ENCODE assay signal across 1 cellular context in genomic region chr7:140774371-140774770, GRCh38.
TF ChIP-seq lines count a peak whose summit lies in the region.

No MANE protein-coding gene starts in this region.

TF ChIP-seq in H1, 55 proteins besides CTCF, POLR2A, EP300 and RAD21 (continued from another document):
- TF ChIP-seq GABPA (IDR thresholded peaks at IDR 0.05; ENCODE audit: borderline replicate concordance, insufficient read depth, low read length) (no peak), HDAC2 (IDR thresholded peaks at IDR 0.05; ENCODE audit: borderline replicate concordance in 1 of 2, low read depth in 2 of 2, low read length in 2 of 2) (no peak), CTBP2 (IDR thresholded peaks at IDR 0.05; ENCODE audit: borderline replicate concordance, insufficient read depth, insufficient read length, low read length) (no peak), ATF2 (IDR thresholded peaks at IDR 0.05; ENCODE audit: low read length) (no peak), E2F6 (IDR thresholded peaks at IDR 0.05) (no peak), POU5F1 (IDR thresholded peaks at IDR 0.05; ENCODE audit: low read depth, low read length) (no peak), SP2 (IDR thresholded peaks at IDR 0.05; ENCODE audit: low read length) (no peak), TBP (IDR thresholded peaks at IDR 0.05; ENCODE audit: low read depth, low read length) (no peak), RBBP5 (IDR thresholded peaks at IDR 0.05; ENCODE audit: borderline replicate concordance, low read depth, low read length) (no peak), CHD1 (IDR thresholded peaks at IDR 0.05; ENCODE audit: low read depth, low read length) (no peak)
